ENCODE assay signal across 24 cellular contexts in the genomic region with DNA sequence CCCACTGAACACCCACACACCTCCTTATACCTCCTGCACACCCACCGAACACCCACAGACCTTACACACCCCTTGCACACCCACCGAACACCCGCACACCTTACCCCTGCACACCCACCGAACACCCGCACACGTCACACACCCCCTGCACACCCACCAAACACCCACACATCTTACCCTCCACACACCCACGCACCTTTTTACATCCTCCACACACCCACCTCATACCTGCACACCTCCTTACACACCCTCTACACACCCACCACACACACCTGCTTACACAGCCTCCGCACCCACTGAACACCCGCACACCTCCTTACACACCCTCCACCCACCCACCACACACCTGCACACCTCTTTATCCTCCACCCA.
"Had no signal": no experiment of that assay in that cellular context is flagged by ENCODE, and none has a peak within 500 bp of the region (broad histone marks: within the 10 kb centered on the region; RNA-seq: fewer than 3 reads in every experiment).

No MANE protein-coding gene starts in this region.

- ATAC-seq: activated CD4-positive, alpha-beta T cell treated with anti-CD3 and anti-CD28 coated beads for 36 hours; activated CD8-positive, alpha-beta T cell treated with anti-CD3 and anti-CD28 coated beads for 36 hours; T-cell had no signal

- H3K4me3 Mint-ChIP-seq: activated CD4-positive, alpha-beta T cell treated with anti-CD3 and anti-CD28 coated beads for 36 hours; activated CD8-positive, alpha-beta T cell treated with anti-CD3 and anti-CD28 coated beads for 36 hours; activated naive CD4-positive, alpha-beta T cell treated with anti-CD3 and anti-CD28 coated beads, Interleukin-2, amount 10 ng/mL, durations not matched to agents 7 days and 5 days; activated naive CD8-positive, alpha-beta T cell treated with anti-CD3 and anti-CD28 coated beads for 36 hours; activated T-cell treated with anti-CD3 and anti-CD28 coated beads, Interleukin-2, amount 50 U/mL, for 24 hours; IgD-negative memory B cell; T-cell had no signal

- DNase-seq: activated CD4-positive, alpha-beta T cell treated with anti-CD3 and anti-CD28 coated beads for 36 hours; activated CD4-positive, alpha-beta T cell treated with anti-CD3 and anti-CD28 coated beads, Interleukin-2, amount 50 U/mL, for 1 hour; activated CD8-positive, alpha-beta T cell treated with anti-CD3 and anti-CD28 coated beads for 36 hours; activated naive CD4-positive, alpha-beta T cell treated with anti-CD3 and anti-CD28 coated beads, Interleukin-2, amount 10 ng/mL, durations not matched to agents 7 days and 5 days; activated naive CD8-positive, alpha-beta T cell treated with anti-CD3 and anti-CD28 coated beads for 36 hours; brain microvascular endothelial cell; NCI-H1092 treated with DMSO at 0.1 percent for 48 hours; NCI-H1417 treated with DMSO at 0.1 percent for 48 hours; NCI-H1694; NCI-H2029; NCI-H2107; NCI-H2171 treated with DMSO at 0.1 percent for 48 hours; NCI-H226; NCI-H510A; NCI-H526 treated with DMSO at 0.1 percent for 48 hours; NCI-H82; T-helper 2 cell; WERI-Rb-1 had no signal

- H3K27ac ChIP-seq: brain microvascular endothelial cell, KMS-11, SK-N-MC, WERI-Rb-1 had no signal

- H3K9me3 Mint-ChIP-seq: activated CD8-positive, alpha-beta T cell treated with anti-CD3 and anti-CD28 coated beads for 36 hours; activated naive CD4-positive, alpha-beta T cell treated with anti-CD3 and anti-CD28 coated beads, Interleukin-2, amount 10 ng/mL, durations not matched to agents 7 days and 5 days; activated naive CD8-positive, alpha-beta T cell treated with anti-CD3 and anti-CD28 coated beads for 36 hours; activated T-cell treated with anti-CD3 and anti-CD28 coated beads, Interleukin-2, amount 50 U/mL, for 24 hours; IgD-negative memory B cell; T-cell had no signal

- H3K4me1 Mint-ChIP-seq: activated CD4-positive, alpha-beta T cell treated with anti-CD3 and anti-CD28 coated beads for 36 hours; activated naive CD4-positive, alpha-beta T cell treated with anti-CD3 and anti-CD28 coated beads, Interleukin-2, amount 10 ng/mL, durations not matched to agents 7 days and 5 days; activated naive CD8-positive, alpha-beta T cell treated with anti-CD3 and anti-CD28 coated beads for 36 hours; IgD-negative memory B cell; T-cell had no signal

- H3K4me3 ChIP-seq: cardiac muscle cell, SK-N-MC had no signal

- H3K9ac ChIP-seq: KMS-11 had no signal

- H3K36me3 Mint-ChIP-seq: activated naive CD4-positive, alpha-beta T cell treated with anti-CD3 and anti-CD28 coated beads, Interleukin-2, amount 10 ng/mL, durations not matched to agents 7 days and 5 days; activated naive CD8-positive, alpha-beta T cell treated with anti-CD3 and anti-CD28 coated beads for 36 hours had no signal

- H3K36me3 ChIP-seq: brain microvascular endothelial cell, cardiac muscle cell, WERI-Rb-1 had no signal

- H3K27ac Mint-ChIP-seq: activated CD4-positive, alpha-beta T cell treated with anti-CD3 and anti-CD28 coated beads for 36 hours; activated CD8-positive, alpha-beta T cell treated with anti-CD3 and anti-CD28 coated beads for 36 hours; activated naive CD8-positive, alpha-beta T cell treated with anti-CD3 and anti-CD28 coated beads for 36 hours; activated T-cell treated with anti-CD3 and anti-CD28 coated beads, Interleukin-2, amount 50 U/mL, for 24 hours; IgD-negative memory B cell; T-cell had no signal

- H3K27me3 Mint-ChIP-seq: activated CD4-positive, alpha-beta T cell treated with anti-CD3 and anti-CD28 coated beads for 36 hours; activated CD8-positive, alpha-beta T cell treated with anti-CD3 and anti-CD28 coated beads for 36 hours; activated naive CD4-positive, alpha-beta T cell treated with anti-CD3 and anti-CD28 coated beads, Interleukin-2, amount 10 ng/mL, durations not matched to agents 7 days and 5 days; activated naive CD8-positive, alpha-beta T cell treated with anti-CD3 and anti-CD28 coated beads for 36 hours; activated T-cell treated with anti-CD3 and anti-CD28 coated beads, Interleukin-2, amount 50 U/mL, for 24 hours; IgD-negative memory B cell; T-cell had no signal

- H3K4me2 ChIP-seq: KMS-11 had no signal

- H3K27me3 ChIP-seq: brain microvascular endothelial cell, cardiac muscle cell had no signal
